15 cellular contexts compared by ENCODE assay signal in genomic region chr2:8876628-8877027, GRCh38. TPM values are rescaled to one million over a fixed set of nuclear protein-coding genes. Genes with fewer than 3 reads are reported as not detected.
DNase-seq lines count a peak whose midpoint lies in the region; ATAC-seq and TF ChIP-seq lines count a peak whose summit lies in the region.
"Had no signal": no experiment of that assay in that cellular context is flagged by ENCODE, and none has a peak within 500 bp of the region (broad histone marks: within the 10 kb centered on the region; RNA-seq: fewer than 3 reads in every experiment).

No MANE protein-coding gene starts in this region.

- BruUV-seq in IMR-90 (replicated peaks; lab: Mats Ljungman, UMichigan), result no TSS peak

- no peak overlapping the region for H3K27ac ChIP-seq in IMR-90 (ENCODE audit: insufficient read depth, low read length)
- H3K27ac ChIP-seq in mesenchymal stem cell (ENCODE audit: low read length, poor library complexity, severe bottlenecking), result peak overlapping the region; percentile 3
- H3K27ac ChIP-seq: C4-2B, HL-60 had no signal

- H3K9ac ChIP-seq in IMR-90 (ENCODE audit: low read depth, low read length), result no peak overlapping the region
- no peak overlapping the region for H3K9ac ChIP-seq in mesenchymal stem cell (ENCODE audit: low read length)

- H3K9me3 Mint-ChIP-seq in naive thymus-derived CD8-positive, alpha-beta T cell, result no peaks in the 10 kb centered on the region
- H3K9me3 Mint-ChIP-seq: CD4-positive, alpha-beta memory T cell; GM23338 had no signal

- H3K4me3 ChIP-seq in IMR-90 (ENCODE audit: insufficient read depth, low read depth, low read length) (no peak overlapping the region), mesenchymal stem cell (ENCODE audit: insufficient read depth in 1 of 2, low read depth in 1 of 2, low read length in 2 of 2) (no peak overlapping the region)
- H3K4me3 ChIP-seq: GM12878, GM23338 had no signal

- H3K27ac Mint-ChIP-seq in naive thymus-derived CD8-positive, alpha-beta T cell, result no peak overlapping the region
- H3K27ac Mint-ChIP-seq: CD4-positive, alpha-beta memory T cell; GM23338 had no signal

- no peaks in the 10 kb centered on the region for H4K20me1 ChIP-seq in IMR-90 (ENCODE audit: insufficient read depth, low read length)

- POLR2A ChIA-PET in IMR-90 (lab: Charles Lee; ENCODE audit: unreplicated experiment), result no interaction called here
- POLR2A ChIA-PET in naive thymus-derived CD8-positive, alpha-beta T cell (lab: Charles Lee), result no interaction called here

- no peaks in the 10 kb centered on the region for H3K36me3 Mint-ChIP-seq in naive thymus-derived CD8-positive, alpha-beta T cell

- H3K23ac ChIP-seq in IMR-90 (ENCODE audit: low read depth, low read length), result no peak overlapping the region
- H3K23ac ChIP-seq in mesenchymal stem cell (ENCODE audit: low read length in 2 of 2), result no peak overlapping the region

- peaks cover 17% of the 10 kb centered on the region for H3K36me3 ChIP-seq in IMR-90 (ENCODE audit: control insufficient read depth, insufficient read depth, low read length)
- H3K36me3 ChIP-seq in mesenchymal stem cell (ENCODE audit: control insufficient read depth in 1 of 2, insufficient read depth in 2 of 2, low read depth in 1 of 2, low read length in 2 of 2), result peaks cover 8 to 46% of the 10 kb centered on the region in 2 experiments
- H3K36me3 ChIP-seq: BE2C had no signal

- H3K9me3 ChIP-seq in IMR-90 (ENCODE audit: control insufficient read depth, insufficient read depth, low read length) (no peaks in the 10 kb centered on the region), mesenchymal stem cell (ENCODE audit: control insufficient read depth, low read length) (no peaks in the 10 kb centered on the region)
- H3K9me3 ChIP-seq: BE2C had no signal

- no peak overlapping the region for H2BK5ac ChIP-seq in IMR-90 (ENCODE audit: low read depth, low read length, poor library complexity, severe bottlenecking)
- no peak overlapping the region for H2BK5ac ChIP-seq in mesenchymal stem cell (ENCODE audit: low read depth, low read length, poor library complexity, severe bottlenecking)

- no peak overlapping the region for H3K4ac ChIP-seq in IMR-90 (ENCODE audit: low read depth, low read length)
- no peak overlapping the region for H3K4ac ChIP-seq in mesenchymal stem cell (ENCODE audit: low read depth in 1 of 2, low read length in 2 of 2)

- no peak overlapping the region for H2BK12ac ChIP-seq in mesenchymal stem cell (ENCODE audit: low read length in 2 of 2)

- H3K4me2 ChIP-seq in IMR-90 (ENCODE audit: low read depth, low read length) (no peak overlapping the region), mesenchymal stem cell (ENCODE audit: low read length, poor library complexity, severe bottlenecking) (no peak overlapping the region)
- H3K4me2 ChIP-seq: GM23338 had no signal

- no peak overlapping the region for H4K8ac ChIP-seq in IMR-90 (ENCODE audit: low read depth in 2 of 2, low read length in 2 of 2)
- no peak overlapping the region for H4K8ac ChIP-seq in mesenchymal stem cell (ENCODE audit: low read length)

- no peak overlapping the region for H2BK120ac ChIP-seq in IMR-90 (ENCODE audit: low read depth, low read length)
- H2BK120ac ChIP-seq in mesenchymal stem cell (ENCODE audit: low read depth, low read length), result no peak overlapping the region

- TF ChIP-seq RAD21 in IMR-90 (IDR thresholded peaks at IDR 0.05; ENCODE audit: low read length), result no peak

- H2AK5ac ChIP-seq in IMR-90 (ENCODE audit: low read depth, low read length), result no peak overlapping the region
- no peak overlapping the region for H2AK5ac ChIP-seq in mesenchymal stem cell (ENCODE audit: low read length, severe bottlenecking)

- no peak overlapping the region for H4K5ac ChIP-seq in IMR-90 (ENCODE audit: low read depth, low read length)

- DNase-seq in IMR-90 (peak; percentile 34), amniotic epithelial cell (ENCODE audit: low read depth) (peak; percentile 37), glomerular visceral epithelial cell (ENCODE audit: extremely low spot score) (peak; percentile 18), mesenchymal stem cell (no peak), NCI-H2029 treated with DMSO at 0.1 percent for 48 hours (lab: John Stamatoyannopoulos, UW) (no peak)
- no peak for DNase-seq in naive thymus-derived CD8-positive, alpha-beta T cell
- DNase-seq: BE2C; CD4-positive, alpha-beta memory T cell; DMS79; H7 had no signal

- intact Hi-C loops in IMR-90 (cut with micrococcal nuclease), result no loop called here

- H2BK15ac ChIP-seq in IMR-90 (ENCODE audit: low read depth, low read length), result no peak overlapping the region
- no peak overlapping the region for H2BK15ac ChIP-seq in mesenchymal stem cell (ENCODE audit: low read depth, poor library complexity, severe bottlenecking)

- in situ Hi-C loops in IMR-90 (cut with MboI; ENCODE audit: low sequenced_read_pairs), result no loop called here

- TF ChIP-seq CTCF in IMR-90 (conservative IDR thresholded peaks at IDR 0.05; ENCODE audit: low read depth, low read length), result no peak

- H4K91ac ChIP-seq in IMR-90 (ENCODE audit: insufficient read depth, low read depth, low read length), result no peak overlapping the region
- H4K91ac ChIP-seq in mesenchymal stem cell (ENCODE audit: low read length), result no peak overlapping the region

- no peaks in the 10 kb centered on the region for H3K4me1 Mint-ChIP-seq in naive thymus-derived CD8-positive, alpha-beta T cell
- H3K4me1 Mint-ChIP-seq: CD4-positive, alpha-beta memory T cell had no signal

- no peak overlapping the region for H2AFZ ChIP-seq in IMR-90 (replicated peaks; ENCODE audit: low read length, poor library complexity)
- no peak overlapping the region for H2AFZ ChIP-seq in mesenchymal stem cell (ENCODE audit: low read depth, low read length)
- H2AFZ ChIP-seq: GM23338 had no signal

- CTCF ChIA-PET in IMR-90 (lab: Yijun Ruan, JAX), result interaction anchor here (1.3 kb wide), 1 partner anchor 261 kb away, joined by 3 read pairs; no protein-coding TSS in a partner anchor

- H3K79me1 ChIP-seq in IMR-90 (ENCODE audit: low read depth in 1 of 2, low read length in 2 of 2), result no peaks in the 10 kb centered on the region; a peak in 1 of 4 replicates
- peaks cover 2% of the 10 kb centered on the region for H3K79me1 ChIP-seq in mesenchymal stem cell (replicated peaks; ENCODE audit: low read length, poor library complexity, severe bottlenecking)

- ATAC-seq in IMR-90 (ENCODE audit: low read depth), result no peak
- no peak for ATAC-seq in naive thymus-derived CD8-positive, alpha-beta T cell
- ATAC-seq in GM21786 (IDR thresholded peaks at IDR 0.05; ENCODE audit: unreplicated experiment), result no peak
- ATAC-seq: GM12878, GM23338 had no signal

- no peak overlapping the region for H3K14ac ChIP-seq in IMR-90 (replicated peaks; ENCODE audit: low read depth, low read length)
- no peak overlapping the region for H3K14ac ChIP-seq in mesenchymal stem cell (ENCODE audit: low read length in 2 of 2)

- H3K4me1 ChIP-seq in IMR-90 (ENCODE audit: control insufficient read depth, insufficient read depth, low read length) (peaks cover 2% of the 10 kb centered on the region; the same call in 1 of the 2 replicates), mesenchymal stem cell (ENCODE audit: control insufficient read depth, insufficient read depth, low read depth, low read length) (peaks cover 7% of the 10 kb centered on the region)
- H3K4me1 ChIP-seq: BE2C had no signal

- H3K4me3 Mint-ChIP-seq in naive thymus-derived CD8-positive, alpha-beta T cell, result no peak overlapping the region
- H3K4me3 Mint-ChIP-seq: CD4-positive, alpha-beta memory T cell; GM23338 had no signal

- H3K18ac ChIP-seq in IMR-90 (ENCODE audit: low read depth, low read length), result no peak overlapping the region
- no peak overlapping the region for H3K18ac ChIP-seq in mesenchymal stem cell (ENCODE audit: low read depth in 1 of 2, low read length in 2 of 2)

- H2AK9ac ChIP-seq in IMR-90 (replicated peaks; ENCODE audit: low read depth, low read length, poor library complexity), result no peak overlapping the region

- H3K27me3 ChIP-seq in IMR-90 (ENCODE audit: control insufficient read depth, insufficient read depth, low read length), result no peaks in the 10 kb centered on the region
- H3K27me3 ChIP-seq in mesenchymal stem cell (ENCODE audit: control insufficient read depth in 1 of 2, insufficient read depth in 1 of 2, low read length in 2 of 2), result no peaks in the 10 kb centered on the region
- H3K27me3 ChIP-seq: BE2C had no signal

- peaks cover 3 to 23% (median 6%) of the 10 kb centered on the region in 5 donors for H3K27me3 Mint-ChIP-seq in naive thymus-derived CD8-positive, alpha-beta T cell

- dilution Hi-C loops in IMR-90 (cut with HindIII; ENCODE audit: low sequenced_read_pairs, unreplicated experiment), result no loop called here

- no peak overlapping the region for H2BK20ac ChIP-seq in IMR-90 (ENCODE audit: low read depth, low read length)

- TF ChIP-seq POLR2A in IMR-90 (IDR thresholded peaks at IDR 0.05; ENCODE audit: low read depth, low read length), result no peak

- no peak overlapping the region for H3K56ac ChIP-seq in IMR-90 (ENCODE audit: extremely low read depth, insufficient read depth, low read length)

- H3K9me1 ChIP-seq in IMR-90 (ENCODE audit: insufficient read depth, low read length), result no peaks in the 10 kb centered on the region; the same call in 1 of the 2 replicates

TF ChIP-seq in IMR-90, 13 proteins besides CTCF, POLR2A, EP300 and RAD21 (continues in another document):
- no peak for TF ChIP-seq SMC3 (IDR thresholded peaks at IDR 0.05; ENCODE audit: low read depth, low read length)
- no peak for TF ChIP-seq USF2 (IDR thresholded peaks at IDR 0.05; ENCODE audit: low read depth, low read length)
- no peak for TF ChIP-seq BHLHE40 (IDR thresholded peaks at IDR 0.05; ENCODE audit: low read depth, low read length)
- TF ChIP-seq MAZ (IDR thresholded peaks at IDR 0.05; ENCODE audit: borderline replicate concordance, low read depth, low read length), result no peak
- TF ChIP-seq RCOR1 (IDR thresholded peaks at IDR 0.05; ENCODE audit: insufficient replicate concordance, low read length), result no peak
- no peak for TF ChIP-seq MXI1 (IDR thresholded peaks at IDR 0.05; ENCODE audit: borderline replicate concordance, low read depth, low read length)
- no peak for TF ChIP-seq CHD1 (IDR thresholded peaks at IDR 0.05; ENCODE audit: low read depth, low read length)

RNA-seq across cellular contexts. Expression of gene KIDINS220, which starts 39.2 kb away (rescaled TPM):
- total RNA-seq in IMR-90 (2012; rRNA removed), result 63.4 and 80.3 TPM in 2 replicates
- polyA plus RNA-seq in IMR-90 (2012; rRNA removed), result 21.8 and 23.1 TPM in 2 replicates
- 6.2 and 15.3 TPM in 2 replicates for polyA plus RNA-seq in IMR-90 (2012; cell fraction: cytosol; rRNA removed)
- 12.6 and 60.0 TPM in 2 replicates for polyA plus RNA-seq in IMR-90 (2012; cell fraction: nucleus; rRNA removed; ENCODE audit: low replicate concordance)
- polyA plus RNA-seq in mesenchymal stem cell (2013, experiment 1 of 2), result 24.5 TPM
- 23.7 TPM for polyA plus RNA-seq in mesenchymal stem cell (2013, experiment 2 of 2)
- total RNA-seq in naive thymus-derived CD8-positive, alpha-beta T cell, result 10 to 100 TPM; 48.5 to 54.1 TPM
- 10 to 100 TPM; 19.3 to 27.2 (median 20.6) TPM for polyA plus RNA-seq in naive thymus-derived CD8-positive, alpha-beta T cell

Comparison
In these comparisons a context has a peak if more than half of its experiments do, and no peak if none do; other contexts are left out.
1. DNase-seq: peak in IMR-90 (single experiment), amniotic epithelial cell (single experiment) and glomerular visceral epithelial cell (single experiment); none in mesenchymal stem cell (single experiment), NCI-H2029 treated with DMSO at 0.1 percent for 48 hours (single experiment) and naive thymus-derived CD8-positive, alpha-beta T cell (0 of 10).